In genomic region chr11:62840712-62841360, GRCh38 we compare ENCODE assay signal across 7 cellular contexts. TPM values are rescaled to one million over a fixed set of nuclear protein-coding genes. Genes with fewer than 3 reads are reported as not detected.
DNase-seq lines count a peak whose midpoint lies in the region; ATAC-seq, FAIRE-seq and TF ChIP-seq lines count a peak whose summit lies in the region.
"Not testable (repeated sequence)": the region's sequence is repeated elsewhere in the genome, so short reads cannot be mapped to it uniquely, and the experiment has no call there.

No MANE protein-coding gene starts in this region.

- TF ChIP-seq CTCF in MM.1S (IDR thresholded peaks at IDR 0.05; ENCODE audit: low read length); RWPE2 (IDR thresholded peaks at IDR 0.05; ENCODE audit: poor library complexity, severe bottlenecking); H1 (IDR thresholded peaks at IDR 0.05; ENCODE audit: control extremely low read depth in 1 of 3, insufficient read depth in 1 of 3, low read depth in 1 of 3, low read length in 3 of 3); right lobe of liver (IDR thresholded peaks at IDR 0.05): not testable (repeated sequence)

- not testable (repeated sequence) for TF ChIP-seq EP300 in H1 (IDR thresholded peaks at IDR 0.05; ENCODE audit: borderline replicate concordance in 1 of 2, low read depth in 2 of 2, low read length in 2 of 2)

- H4K5ac ChIP-seq in H1 (ENCODE audit: insufficient read length, low read depth, low read length), result not testable (repeated sequence)

- H2BK15ac ChIP-seq in H1 (ENCODE audit: low read length), result not testable (repeated sequence)

- H3K4me1 ChIP-seq in MM.1S (ENCODE audit: low read length) (peaks cover 12% of the 10 kb centered on the region), RWPE2 (ENCODE audit: insufficient read depth, poor library complexity, severe bottlenecking) (peaks cover 11% of the 10 kb centered on the region), right lobe of liver (peaks cover 0 to 15% (median 3%) of the 10 kb centered on the region in 4 donors)
- not testable (repeated sequence) for H3K4me1 ChIP-seq in H1 (replicated peaks in 1 of 4; ENCODE audit: control insufficient read depth in 3 of 4, insufficient read depth in 4 of 4, low read length in 3 of 4)

- H4K91ac ChIP-seq in H1 (replicated peaks; ENCODE audit: insufficient read length, low read length), result peak overlapping the region; percentile 30

- not testable (repeated sequence) for H3K36me3 ChIP-seq in MM.1S (replicated peaks; ENCODE audit: insufficient read depth, low read length); right lobe of liver
- H3K36me3 ChIP-seq in RWPE2 (ENCODE audit: low read depth), result peaks cover 21% of the 10 kb centered on the region
- H3K36me3 ChIP-seq in H1 (ENCODE audit: control insufficient read depth in 2 of 4, insufficient read depth in 4 of 4, low read length in 3 of 4), result peaks cover 5 to 11% (median 7%) of the 10 kb centered on the region in 4 experiments; a peak in 7 of 8 replicates

- TF ChIP-seq RAD21 in H1 (IDR thresholded peaks at IDR 0.05 in 1 of 2, conservative IDR thresholded peaks at IDR 0.05 in 1 of 2; ENCODE audit: low read depth in 2 of 2, low read length in 2 of 2), result not testable (repeated sequence)

- H2BK5ac ChIP-seq in H1 (ENCODE audit: low read depth, low read length), result peak overlapping the region; percentile 96

- peaks cover 22% of the 10 kb centered on the region for H3F3A ChIP-seq in MM.1S (ENCODE audit: insufficient read depth, low read length)

- H3K4me2 ChIP-seq in MM.1S (ENCODE audit: low read depth, low read length), result peak overlapping the region; percentile 83
- peak overlapping the region; percentile 89 to 99 for H3K4me2 ChIP-seq in H1 (ENCODE audit: insufficient read depth in 1 of 2, low read depth in 2 of 2, low read length in 2 of 2)

- H3K9me2 ChIP-seq in MM.1S (replicated peaks; ENCODE audit: insufficient read depth, low read length), result not testable (repeated sequence)

- not testable (repeated sequence) for TF ChIP-seq POLR2A in H1 (IDR thresholded peaks at IDR 0.05; ENCODE audit: control extremely low read depth in 1 of 2, low read depth in 2 of 2, low read length in 2 of 2); right lobe of liver (IDR thresholded peaks at IDR 0.05)

- peak overlapping the region; percentile 9; the same call in 1 of the 2 replicates for H2AK5ac ChIP-seq in H1 (ENCODE audit: low read depth, low read length)

- peaks cover 20% of the 10 kb centered on the region for H3K23me2 ChIP-seq in H1 (ENCODE audit: low read depth, low read length)

- ATAC-seq in GM18520 (IDR thresholded peaks at IDR 0.05; ENCODE audit: unreplicated experiment) (peak; percentile 2), RWPE2 (ENCODE audit: low read depth) (peak; percentile 10; the same call in 1 of the 3 replicates), right lobe of liver (peak; percentile 5 to 21 (median 16))

- not testable (repeated sequence) for H3K9me3 ChIP-seq in MM.1S (replicated peaks; ENCODE audit: insufficient read depth, low read length); RWPE2 (ENCODE audit: severe bottlenecking); H1 (ENCODE audit: insufficient read depth in 2 of 2, low read depth in 1 of 2, low read length in 1 of 2); right lobe of liver

- H3K9ac ChIP-seq in MM.1S (ENCODE audit: low read length) (peak overlapping the region; percentile 93), H1 (replicated peaks in 1 of 4; ENCODE audit: extremely low read depth in 1 of 4, low read depth in 3 of 4, low read length in 3 of 4) (peak overlapping the region in 3 of 4 experiments; percentile 25 to 92 (median 88); a peak in 5 of 7 replicates)

- not testable (repeated sequence) for H2BK20ac ChIP-seq in H1 (ENCODE audit: low read length)

- H3K4me3 ChIP-seq in MM.1S (ENCODE audit: low read length) (peak overlapping the region; percentile 96), RWPE2 (ENCODE audit: severe bottlenecking) (peak overlapping the region; percentile 85), H1 (ENCODE audit: extremely low read depth in 1 of 4, insufficient read depth in 2 of 4, low read depth in 3 of 4, low read length in 4 of 4) (peak overlapping the region; percentile 69 to 95 (median 86); a peak in 7 of 8 replicates), right lobe of liver (peak overlapping the region; percentile 84 to 95 (median 88))

- WGBS in H1 (ENCODE audit: extremely low coverage in 1 of 2, insufficient coverage in 1 of 2, insufficient read length in 1 of 2, insufficient replicate concordance in 2 of 2, low coverage in 1 of 2, low lambda C conversion rate in 2 of 2, missing lambda C conversion rate in 1 of 2), 2 experiments, result 1% methylated on average over 41 of the region's 41 CpGs; no CpG with 5 or more reads in 1 of the 2 experiments
- WGBS in right lobe of liver (ENCODE audit: insufficient coverage, low coverage, low lambda C conversion rate, missing lambda C conversion rate), result 1% methylated on average over 38 of the region's 41 CpGs

- not testable (repeated sequence) for H3K23ac ChIP-seq in H1 (ENCODE audit: insufficient read length)

- POLR2A ChIA-PET in H1 (lab: Charles Lee; ENCODE audit: partially characterized antibody), result interaction anchor here (0.6 to 20.0 kb wide), 79 partner anchors 8 to 1411 kb away, joined by 3 to 2104 read pairs (median 6); partner anchors contain the start of genes B3GAT3, BSCL2, C11orf98 and CHRM1

- H3K18ac ChIP-seq in H1 (ENCODE audit: extremely low read depth, low read length), result peak overlapping the region; percentile 48

- H2BK120ac ChIP-seq in H1 (replicated peaks; ENCODE audit: low read depth, low read length), result not testable (repeated sequence)

- intact Hi-C loops in right lobe of liver (cut with DNase I), result not testable (repeated sequence)

- not testable (repeated sequence) for H3K79me1 ChIP-seq in H1 (ENCODE audit: low read depth, low read length)

- DNase-seq in MM.1S, result peak; percentile 72
- peak; percentile 78 for DNase-seq in RWPE2 (ENCODE audit: low spot score)
- peak; percentile 76 for DNase-seq in activated T-cell treated with anti-CD3 and anti-CD28 coated beads, Interleukin-2, amount 50 U/mL, for 1 hour
- peak in 1 of 2 experiments; percentile 72 for DNase-seq in H1 (ENCODE audit: low read depth in 1 of 2, low spot score in 2 of 2)
- DNase-seq in right lobe of liver, result peak; percentile 71 to 73 (median 72)
- DNase-seq in stimulated activated CD4-positive, alpha-beta T cell treated with anti-CD3 and anti-CD28 coated beads, Interleukin-12 subunit alpha, Interleukin-12 subunit beta, amount 100 ng/mL, for 24 hours (ENCODE audit: low read depth in 2 of 2), result peak; percentile 74 to 81

- not testable (repeated sequence) for H3K27me3 ChIP-seq in MM.1S (replicated peaks; ENCODE audit: insufficient read depth, low read length); RWPE2 (ENCODE audit: insufficient read depth, poor library complexity, severe bottlenecking); H1 (replicated peaks in 1 of 4; ENCODE audit: control insufficient read depth in 3 of 4, extremely low read depth in 1 of 4, insufficient read depth in 3 of 4, low read length in 3 of 4); right lobe of liver

- CTCF ChIA-PET in H1 (lab: Charles Lee; ENCODE audit: partially characterized antibody), result interaction anchor here (1.2 to 2.2 kb wide), 4 partner anchors 9 to 68 kb away, joined by 3 to 5 read pairs (median 4); partner anchors contain the start of genes STX5 and TEX54

- FAIRE-seq in H1 (lab: Jason Lieb, UNC), result not testable (repeated sequence)

- peak overlapping the region; percentile 92 for H3K27ac ChIP-seq in MM.1S (ENCODE audit: low read length)
- peak overlapping the region; percentile 97 for H3K27ac ChIP-seq in RWPE2 (ENCODE audit: poor library complexity, severe bottlenecking)
- peak overlapping the region; percentile 49 for H3K27ac ChIP-seq in H1 (ENCODE audit: low read depth, low read length)
- peak overlapping the region; percentile 94 to 99 (median 98) for H3K27ac ChIP-seq in right lobe of liver

- not testable (repeated sequence) for H3K4ac ChIP-seq in H1 (replicated peaks; ENCODE audit: insufficient read length, low read depth, low read length)

- peak overlapping the region; percentile 83; the same call in 1 of the 2 replicates for H4K8ac ChIP-seq in H1 (ENCODE audit: extremely low read depth, insufficient read depth, low read length)

- H4K20me1 ChIP-seq in MM.1S (ENCODE audit: insufficient read depth, low read length); H1 (replicated peaks in 1 of 2; ENCODE audit: control insufficient read depth in 1 of 2, insufficient read depth in 2 of 2, low read length in 2 of 2): not testable (repeated sequence)

- H3K14ac ChIP-seq in H1 (ENCODE audit: insufficient read length), result not testable (repeated sequence)

- H2AFZ ChIP-seq in MM.1S (ENCODE audit: low read length), result 0 out of 2 replicates have a peak overlapping the region, but pooled peaks have one; percentile 30
- not testable (repeated sequence) for H2AFZ ChIP-seq in H1 (ENCODE audit: low read length)

- H3K79me2 ChIP-seq in MM.1S (ENCODE audit: low read length), result peaks cover 36% of the 10 kb centered on the region
- peaks cover 0 to 26% of the 10 kb centered on the region in 2 experiments; a peak in 2 of 4 replicates for H3K79me2 ChIP-seq in H1 (ENCODE audit: control insufficient read depth in 1 of 2, insufficient read depth in 2 of 2, low read length in 2 of 2)

- H2BK12ac ChIP-seq in H1 (ENCODE audit: low read depth, low read length), result peak overlapping the region; percentile 90; the same call in 1 of the 2 replicates

- H3K56ac ChIP-seq in H1 (replicated peaks; ENCODE audit: insufficient read length, low read depth, low read length), result peak overlapping the region; percentile 8

RNA-seq across cellular contexts. Expression of gene WDR74, which starts 1.4 kb away (rescaled TPM):
- total RNA-seq in H1 (2021; fragmentation: NEBNext Ultra II Directional; extraction: Animal tissue kit (Norgen Biotek cat#: 25700)), result 97.0 and 101 TPM in 2 replicates
- polyA plus RNA-seq in H1 (2011; rRNA removed), result 93.6 and 116 TPM in 2 replicates
- polyA plus RNA-seq in H1 (2011; cell fraction: cytosol; rRNA removed), result 135 TPM
- polyA plus RNA-seq in H1 (2011; cell fraction: nucleus; rRNA removed), result 190 TPM
- 95.4 to 119 TPM (median 109 TPM) in 4 replicates for polyA plus RNA-seq in H1 (2012, experiment 1 of 2)
- polyA plus RNA-seq in H1 (2012, experiment 2 of 2), result 101 TPM
- polyA plus RNA-seq in H1 (2013, experiment 1 of 2), result 67.2 TPM
- 61.7 TPM for polyA plus RNA-seq in H1 (2013, experiment 2 of 2)
- polyA minus RNA-seq in H1 (2011; rRNA and poly(A)+ RNA removed), result 66.3 and 69.1 TPM in 2 replicates
- polyA minus RNA-seq in H1 (2011; cell fraction: cytosol; rRNA and poly(A)+ RNA removed), result 45.6 TPM
- polyA minus RNA-seq in H1 (2011; cell fraction: nucleus; rRNA and poly(A)+ RNA removed), result 387 TPM
- 10 to 100 TPM; 17.6 to 30.6 (median 24.3) TPM for total RNA-seq in right lobe of liver

RNA-seq across cellular contexts. Expression of gene TEX54, which starts 8.2 kb away (rescaled TPM):
- 1.2 TPM in 1 of 2 replicates, not detected in the other for total RNA-seq in H1 (2021; fragmentation: NEBNext Ultra II Directional; extraction: Animal tissue kit (Norgen Biotek cat#: 25700))
- not detected in 2 replicates for polyA plus RNA-seq in H1 (2011; rRNA removed)
- polyA plus RNA-seq in H1 (2011; cell fraction: cytosol; rRNA removed), result not detected
- not detected for polyA plus RNA-seq in H1 (2011; cell fraction: nucleus; rRNA removed)
- 0.92 to 1.3 TPM (median 1.1 TPM) in 3 of 4 replicates, not detected in the other for polyA plus RNA-seq in H1 (2012, experiment 1 of 2)
- not detected for polyA plus RNA-seq in H1 (2012, experiment 2 of 2)
- polyA plus RNA-seq in H1 (2013, experiment 1 of 2), result not detected
- polyA plus RNA-seq in H1 (2013, experiment 2 of 2), result not detected
- polyA minus RNA-seq in H1 (2011; rRNA and poly(A)+ RNA removed), result not detected in 2 replicates
- polyA minus RNA-seq in H1 (2011; cell fraction: cytosol; rRNA and poly(A)+ RNA removed), result not detected
- 1.8 TPM for polyA minus RNA-seq in H1 (2011; cell fraction: nucleus; rRNA and poly(A)+ RNA removed)
- total RNA-seq in right lobe of liver, result not detected

RNA-seq across cellular contexts. Expression of gene STX5, which starts 9.0 kb away (rescaled TPM):
- 24.2 and 25.3 TPM in 2 replicates for total RNA-seq in H1 (2021; fragmentation: NEBNext Ultra II Directional; extraction: Animal tissue kit (Norgen Biotek cat#: 25700))
- 23.4 and 28.5 TPM in 2 replicates for polyA plus RNA-seq in H1 (2011; rRNA removed)
- 25.1 TPM for polyA plus RNA-seq in H1 (2011; cell fraction: cytosol; rRNA removed)
- 24.0 TPM for polyA plus RNA-seq in H1 (2011; cell fraction: nucleus; rRNA removed)
- polyA plus RNA-seq in H1 (2012, experiment 1 of 2), result 25.6 to 34.1 TPM (median 29.2 TPM) in 4 replicates
- polyA plus RNA-seq in H1 (2012, experiment 2 of 2), result 28.3 TPM
- 15.6 TPM for polyA plus RNA-seq in H1 (2013, experiment 1 of 2)
- 15.0 TPM for polyA plus RNA-seq in H1 (2013, experiment 2 of 2)
- polyA minus RNA-seq in H1 (2011; rRNA and poly(A)+ RNA removed), result 34.6 and 35.5 TPM in 2 replicates
- polyA minus RNA-seq in H1 (2011; cell fraction: cytosol; rRNA and poly(A)+ RNA removed), result 13.8 TPM
- 15.9 TPM for polyA minus RNA-seq in H1 (2011; cell fraction: nucleus; rRNA and poly(A)+ RNA removed)
- total RNA-seq in right lobe of liver, result 10 to 100 TPM; 22.1 to 27.8 (median 24.6) TPM

RNA-seq across cellular contexts. Expression of gene NXF1, which starts 35.6 kb away (rescaled TPM):
- 44.8 and 49.8 TPM in 2 replicates for total RNA-seq in H1 (2021; fragmentation: NEBNext Ultra II Directional; extraction: Animal tissue kit (Norgen Biotek cat#: 25700))
- polyA plus RNA-seq in H1 (2011; rRNA removed), result 48.1 and 63.6 TPM in 2 replicates
- 27.3 TPM for polyA plus RNA-seq in H1 (2011; cell fraction: cytosol; rRNA removed)
- polyA plus RNA-seq in H1 (2011; cell fraction: nucleus; rRNA removed), result 129 TPM
- 51.2 to 60.5 TPM (median 56.5 TPM) in 4 replicates for polyA plus RNA-seq in H1 (2012, experiment 1 of 2)
- polyA plus RNA-seq in H1 (2012, experiment 2 of 2), result 34.5 TPM
- 38.0 TPM for polyA plus RNA-seq in H1 (2013, experiment 1 of 2)
- polyA plus RNA-seq in H1 (2013, experiment 2 of 2), result 35.0 TPM
- 31.5 and 31.8 TPM in 2 replicates for polyA minus RNA-seq in H1 (2011; rRNA and poly(A)+ RNA removed)
- polyA minus RNA-seq in H1 (2011; cell fraction: cytosol; rRNA and poly(A)+ RNA removed), result 20.5 TPM
- 20.0 TPM for polyA minus RNA-seq in H1 (2011; cell fraction: nucleus; rRNA and poly(A)+ RNA removed)
- 10 to 100 TPM; 24.7 to 42.9 (median 32.3) TPM for total RNA-seq in right lobe of liver

RNA-seq across cellular contexts. Expression of gene SLC3A2, which starts 39.9 kb away (rescaled TPM):
- 393 and 410 TPM in 2 replicates for total RNA-seq in H1 (2021; fragmentation: NEBNext Ultra II Directional; extraction: Animal tissue kit (Norgen Biotek cat#: 25700))
- polyA plus RNA-seq in H1 (2011; rRNA removed), result 435 and 574 TPM in 2 replicates
- polyA plus RNA-seq in H1 (2011; cell fraction: cytosol; rRNA removed), result 408 TPM
- 721 TPM for polyA plus RNA-seq in H1 (2011; cell fraction: nucleus; rRNA removed)
- 317 to 394 TPM (median 319 TPM) in 4 replicates for polyA plus RNA-seq in H1 (2012, experiment 1 of 2)
- 437 TPM for polyA plus RNA-seq in H1 (2012, experiment 2 of 2)
- polyA plus RNA-seq in H1 (2013, experiment 1 of 2), result 405 TPM
- 379 TPM for polyA plus RNA-seq in H1 (2013, experiment 2 of 2)
- polyA minus RNA-seq in H1 (2011; rRNA and poly(A)+ RNA removed), result 281 and 291 TPM in 2 replicates
- 357 TPM for polyA minus RNA-seq in H1 (2011; cell fraction: cytosol; rRNA and poly(A)+ RNA removed)
- 226 TPM for polyA minus RNA-seq in H1 (2011; cell fraction: nucleus; rRNA and poly(A)+ RNA removed)
- total RNA-seq in right lobe of liver, result 100 to 1,000 TPM in 1 of 6 experiments, 10 to 100 TPM in 5; 39.8 to 106 (median 63.0) TPM
